ENCODE assay signal across 1 cellular context in genomic region chr13:111167290-111167689, GRCh38.
TF ChIP-seq lines count a peak whose summit lies in the region.

No MANE protein-coding gene starts in this region.

TF ChIP-seq in K562, 482 proteins besides CTCF, POLR2A, EP300 and RAD21:
- TF ChIP-seq SOX6 (IDR thresholded peaks at IDR 0.05) = 0 out of 2 replicates have a peak, but pooled peaks have one; percentile 19
- TF ChIP-seq POLR3A (IDR thresholded peaks at IDR 0.05; ENCODE audit: borderline replicate concordance, extremely low read depth, insufficient read depth, insufficient read length) = no peak
